8 cellular contexts compared by ENCODE assay signal in genomic region chr9:36487482-36488321, GRCh38.
DNase-seq lines count a peak whose midpoint lies in the region; ATAC-seq and TF ChIP-seq lines count a peak whose summit lies in the region.

No MANE protein-coding gene starts in this region.

- peak overlapping the region; percentile 81 for H3K4me2 ChIP-seq in SK-N-SH

- H4K20me1 ChIP-seq in SK-N-SH (ENCODE audit: insufficient read depth): peaks cover 30% of the 10 kb centered on the region

- H3K4me3 Mint-ChIP-seq in glutamatergic neuron (ENCODE audit: unreplicated experiment): peak overlapping the region; percentile 93

- peaks cover 5 to 10% of the 10 kb centered on the region in 2 donors for H3K36me3 Mint-ChIP-seq in activated naive CD4-positive, alpha-beta T cell treated with anti-CD3 and anti-CD28 coated beads, Interleukin-2, amount 50 U/mL, for 72 hours
- no peaks in the 10 kb centered on the region for H3K36me3 Mint-ChIP-seq in glutamatergic neuron (ENCODE audit: unreplicated experiment)

- intact Hi-C loops in ovary (cut with DNase I): loop anchor here in 2 of 4 donors (10.0 kb wide), 1 partner anchor 83 kb away; the partner anchor contains the start of gene RNF38 (in 2 of the 2)

- ATAC-seq in HG02571 (IDR thresholded peaks at IDR 0.05; ENCODE audit: unreplicated experiment): peak; percentile 85
- peak; percentile 94 to 96 for ATAC-seq in activated naive CD4-positive, alpha-beta T cell treated with anti-CD3 and anti-CD28 coated beads, Interleukin-2, amount 50 U/mL, for 72 hours

- peak overlapping the region; percentile 100 for H2AFZ ChIP-seq in SK-N-SH (ENCODE audit: low read depth)

- H3K9me2 ChIP-seq in SK-N-SH: no peaks in the 10 kb centered on the region

- peak overlapping the region; percentile 88 to 91 for H3K27ac ChIP-seq in SK-N-SH (ENCODE audit: low read depth in 2 of 2, low read length in 1 of 2)
- peak overlapping the region; percentile 77 to 91 for H3K27ac ChIP-seq in ovary
- H3K27ac ChIP-seq in thymus (ENCODE audit: low read depth): peak overlapping the region; percentile 94

- H3K9me3 ChIP-seq in SK-N-SH: no peaks in the 10 kb centered on the region
- H3K9me3 ChIP-seq in ovary: no peaks in the 10 kb centered on the region
- no peaks in the 10 kb centered on the region for H3K9me3 ChIP-seq in thymus (ENCODE audit: control insufficient read depth)

- H3K27ac Mint-ChIP-seq in activated naive CD4-positive, alpha-beta T cell treated with anti-CD3 and anti-CD28 coated beads, Interleukin-2, amount 50 U/mL, for 72 hours: peak overlapping the region; percentile 93 to 97
- H3K27ac Mint-ChIP-seq in glutamatergic neuron (ENCODE audit: unreplicated experiment): peak overlapping the region; percentile 97

- peak; percentile 95 for DNase-seq in GM10248 (ENCODE audit: extremely low spot score)
- peak; percentile 91 for DNase-seq in NB4 (ENCODE audit: low read depth)
- DNase-seq in SK-N-SH: peak; percentile 96
- peak; percentile 91 for DNase-seq in activated naive CD4-positive, alpha-beta T cell treated with anti-CD3 and anti-CD28 coated beads, Interleukin-2, amount 50 U/mL, for 72 hours (ENCODE audit: low spot score in 2 of 2)
- DNase-seq in glutamatergic neuron: peak; percentile 92
- DNase-seq in ovary: peak; percentile 91 to 94 (median 92)

- H3K4me1 Mint-ChIP-seq in glutamatergic neuron (ENCODE audit: low read depth, unreplicated experiment): peaks cover 21% of the 10 kb centered on the region

- peaks cover 44% of the 10 kb centered on the region for H3K79me2 ChIP-seq in SK-N-SH (ENCODE audit: insufficient read depth)

- peaks cover 10% of the 10 kb centered on the region for H3K27me3 Mint-ChIP-seq in glutamatergic neuron (ENCODE audit: unreplicated experiment)

- H3F3A ChIP-seq in SK-N-SH (replicated peaks; ENCODE audit: insufficient read depth): peaks cover 4% of the 10 kb centered on the region

- H3K27me3 ChIP-seq in SK-N-SH (ENCODE audit: insufficient read depth) (no peaks in the 10 kb centered on the region), ovary (no peaks in the 10 kb centered on the region), thymus (ENCODE audit: control insufficient read depth, insufficient read depth) (no peaks in the 10 kb centered on the region)

- H3K4me3 ChIP-seq in NB4 (ENCODE audit: low read depth, low read length) (peak overlapping the region; percentile 63), SK-N-SH (ENCODE audit: low read depth in 2 of 2, low read length in 1 of 2) (peak overlapping the region; percentile 62 to 96), ovary (peak overlapping the region; percentile 65), thymus (ENCODE audit: low read length) (peak overlapping the region; percentile 98)

- peaks cover 0 to 7% of the 10 kb centered on the region in 2 donors for H3K9me3 Mint-ChIP-seq in activated naive CD4-positive, alpha-beta T cell treated with anti-CD3 and anti-CD28 coated beads, Interleukin-2, amount 50 U/mL, for 72 hours
- H3K9me3 Mint-ChIP-seq in glutamatergic neuron (ENCODE audit: unreplicated experiment): peaks cover 6% of the 10 kb centered on the region

- peak; percentile 34 for TF ChIP-seq POLR2A in NB4 (IDR thresholded peaks at IDR 0.05; ENCODE audit: extremely low read depth, insufficient read length)
- peak; percentile 78 for TF ChIP-seq POLR2A in ovary (IDR thresholded peaks at IDR 0.05)

- TF ChIP-seq EP300 in SK-N-SH (IDR thresholded peaks at IDR 0.05; ENCODE audit: borderline replicate concordance in 1 of 2, low read depth in 1 of 2, low read length in 1 of 2) (no peak), ovary (IDR thresholded peaks at IDR 0.05) (no peak)

- peak overlapping the region; percentile 79 for H3K9ac ChIP-seq in SK-N-SH

- POLR2A ChIA-PET in GM10248 (lab: Yijun Ruan, JAX) (interaction anchor here (0.6 to 0.9 kb wide), 2 partner anchors 10 to 12 kb away, joined by 4 to 6 read pairs; no protein-coding TSS in a partner anchor), SK-N-SH (lab: Yijun Ruan, JAX) (interaction anchor here (0.6 to 1.2 kb wide), 3 partner anchors 12 to 105 kb away, joined by 3 read pairs; no protein-coding TSS in a partner anchor)

- TF ChIP-seq CTCF in GM10248 (IDR thresholded peaks at IDR 0.05; ENCODE audit: control extremely low read depth, extremely low read depth, low read depth, missing control alignments): no peak
- TF ChIP-seq CTCF in NB4 (IDR thresholded peaks at IDR 0.05; ENCODE audit: low read depth, low read length): no peak
- TF ChIP-seq CTCF in SK-N-SH (IDR thresholded peaks at IDR 0.05): no peak
- no peak for TF ChIP-seq CTCF in glutamatergic neuron (IDR thresholded peaks at IDR 0.05; ENCODE audit: partially characterized antibody, unreplicated experiment)
- peak in 2 of 3 donors; percentile 41 to 49 for TF ChIP-seq CTCF in ovary (IDR thresholded peaks at IDR 0.05)

- H3K36me3 ChIP-seq in SK-N-SH (replicated peaks in 1 of 2; ENCODE audit: control insufficient read depth in 1 of 2, insufficient read depth in 2 of 2, low read length in 1 of 2): no peaks in the 10 kb centered on the region
- no peaks in the 10 kb centered on the region for H3K36me3 ChIP-seq in ovary
- peaks cover 4% of the 10 kb centered on the region for H3K36me3 ChIP-seq in thymus (ENCODE audit: control insufficient read depth, insufficient read depth)

- CTCF ChIA-PET in GM10248 (lab: Yijun Ruan, JAX): interaction anchor here (1.0 to 3.6 kb wide), 6 partner anchors 16 to 95 kb away, joined by 3 to 15 read pairs (median 6); no protein-coding TSS in a partner anchor
- CTCF ChIA-PET in SK-N-SH (lab: Yijun Ruan, JAX): interaction anchor here (1.2 to 2.7 kb wide), 7 partner anchors 12 to 81 kb away, joined by 3 to 19 read pairs (median 5); no protein-coding TSS in a partner anchor

- 2% methylated on average over 13 of the region's 93 CpGs for WGBS in SK-N-SH (ENCODE audit: low lambda C conversion rate)
- 0 to 1% (median 0%) methylated on average over 24 to 85 of the region's 93 CpGs for WGBS in ovary, 3 donors
- WGBS in thymus: under 1% methylated on average over 91 of the region's 93 CpGs

- H3K4me1 ChIP-seq in SK-N-SH (ENCODE audit: control insufficient read depth in 1 of 2, insufficient read depth in 2 of 2, low read depth in 1 of 2, low read length in 1 of 2) (peaks cover 12 to 16% of the 10 kb centered on the region in 2 experiments; a peak in 3 of 4 replicates), ovary (ENCODE audit: insufficient read depth) (peaks cover 13% of the 10 kb centered on the region), thymus (ENCODE audit: control insufficient read depth, insufficient read depth, low read length) (peaks cover 19% of the 10 kb centered on the region)

- TF ChIP-seq RAD21 in SK-N-SH (IDR thresholded peaks at IDR 0.05; ENCODE audit: low read length): no peak

TF ChIP-seq in SK-N-SH, 30 proteins besides CTCF, POLR2A, EP300 and RAD21 (continues in another document):
- TF ChIP-seq YY1 (IDR thresholded peaks at IDR 0.05; ENCODE audit: low read depth) (no peak; the same call in 1 of the 2 replicates), POLR2AphosphoS5 (IDR thresholded peaks at IDR 0.05; ENCODE audit: low read depth, low read length) (peak; percentile 87), TCF12 (IDR thresholded peaks at IDR 0.05) (no peak), FOSL2 (IDR thresholded peaks at IDR 0.05; ENCODE audit: borderline replicate concordance, low read depth) (no peak), USF2 (IDR thresholded peaks at IDR 0.05; ENCODE audit: borderline replicate concordance, low read depth, low read length) (no peak), GABPA (IDR thresholded peaks at IDR 0.05; ENCODE audit: low read depth) (no peak), MEF2A (IDR thresholded peaks at IDR 0.05; ENCODE audit: borderline replicate concordance, low read depth) (no peak), SMC3 (IDR thresholded peaks at IDR 0.05; ENCODE audit: low read depth, low read length) (no peak), TAF1 (IDR thresholded peaks at IDR 0.05; ENCODE audit: borderline replicate concordance, low read depth, low read length) (peak; percentile 75; the same call in 1 of the 2 replicates), NRF1 (IDR thresholded peaks at IDR 0.05; ENCODE audit: low read depth, low read length) (peak; percentile 76), REST (IDR thresholded peaks at IDR 0.05; ENCODE audit: low read depth, low read length) (0 out of 2 replicates have a peak, but pooled peaks have one; percentile 12)

Comparison
In these comparisons a context has a peak if more than half of its experiments do, and no peak if none do; other contexts are left out.
1. Peak in every context shown above with its lines: DNase-seq, ATAC-seq, H3K4me3 ChIP-seq and H3K27ac ChIP-seq.
2. CTCF ChIP-seq: peak in ovary (2 of 3); none in GM10248 (single experiment), NB4 (single experiment), SK-N-SH (single experiment) and glutamatergic neuron (single experiment).